In the genomic region with DNA sequence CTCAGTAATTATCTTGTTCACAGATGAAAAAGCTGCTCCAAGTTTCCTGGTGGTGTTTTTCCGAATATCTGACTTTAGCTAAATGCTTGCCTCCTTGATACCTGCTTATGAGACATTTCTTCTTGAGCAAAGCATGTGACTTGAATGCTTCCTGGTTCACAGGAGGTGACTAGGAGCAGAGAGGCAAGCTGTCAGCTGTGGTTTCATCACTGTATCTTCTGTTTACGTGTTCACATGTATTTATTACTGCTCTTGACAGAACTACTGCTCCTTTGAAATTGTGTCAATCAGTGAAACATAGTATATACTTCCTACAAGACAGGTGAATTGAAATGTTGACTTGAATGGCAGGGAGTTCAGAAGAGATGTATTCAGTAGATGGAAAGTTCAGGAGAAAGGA, we compare ENCODE assay signal across 14 cellular contexts. TPM values are rescaled to one million over a fixed set of nuclear protein-coding genes. Genes with fewer than 3 reads are reported as not detected.
A peak's percentile ranks its signal among the peaks of the same experiment; 100 is the strongest.
DNase-seq lines count a peak whose midpoint lies in the region; ATAC-seq and TF ChIP-seq lines count a peak whose summit lies in the region.
"Had no signal": no experiment of that assay in that cellular context is flagged by ENCODE, and none has a peak within 500 bp of the region (broad histone marks: within the 10 kb centered on the region; RNA-seq: fewer than 3 reads in every experiment).

No MANE protein-coding gene starts in this region.

- POLR2A ChIA-PET in activated naive CD8-positive, alpha-beta T cell treated with anti-CD3 and anti-CD28 coated beads, Interleukin-2, amount 10 ng/mL, durations not matched to agents 7 days and 5 days (lab: Charles Lee): interaction anchor here (0.6 to 2.6 kb wide), 3 partner anchors 9 to 127 kb away, joined by 3 to 15 read pairs (median 3); partner anchors contain the start of genes SPPL2A and TRPM7

- TF ChIP-seq POLR2A in uterus (IDR thresholded peaks at IDR 0.05): no peak
- TF ChIP-seq POLR2A in upper lobe of left lung (IDR thresholded peaks at IDR 0.05): no peak

- H3K4me3 ChIP-seq in RWPE2 (ENCODE audit: severe bottlenecking) (no peak overlapping the region), upper lobe of right lung (no peak overlapping the region), uterus (no peak overlapping the region), upper lobe of left lung (no peak overlapping the region)
- H3K4me3 ChIP-seq: BLaER1 had no signal

- H3K36me3 Mint-ChIP-seq in activated naive CD8-positive, alpha-beta T cell treated with anti-CD3 and anti-CD28 coated beads, Interleukin-2, amount 10 ng/mL, durations not matched to agents 7 days and 5 days: no peaks in the 10 kb centered on the region
- H3K36me3 Mint-ChIP-seq in activated naive CD8-positive, alpha-beta T cell treated with anti-CD3 and anti-CD28 coated beads for 36 hours: no peaks in the 10 kb centered on the region
- no peaks in the 10 kb centered on the region for H3K36me3 Mint-ChIP-seq in immature natural killer cell

- H3K9me3 ChIP-seq in RWPE2 (ENCODE audit: severe bottlenecking): no peaks in the 10 kb centered on the region
- H3K9me3 ChIP-seq in upper lobe of right lung: no peaks in the 10 kb centered on the region
- H3K9me3 ChIP-seq in uterus: no peaks in the 10 kb centered on the region
- H3K9me3 ChIP-seq in upper lobe of left lung: no peaks in the 10 kb centered on the region
- H3K9me3 ChIP-seq: BLaER1 had no signal

- no peak for TF ChIP-seq CTCF in RWPE2 (IDR thresholded peaks at IDR 0.05; ENCODE audit: poor library complexity, severe bottlenecking)
- TF ChIP-seq CTCF in upper lobe of right lung (IDR thresholded peaks at IDR 0.05): no peak
- TF ChIP-seq CTCF in uterus (IDR thresholded peaks at IDR 0.05): no peak
- no peak for TF ChIP-seq CTCF in upper lobe of left lung (IDR thresholded peaks at IDR 0.05)

- no peaks in the 10 kb centered on the region for H3K4me1 ChIP-seq in RWPE2 (ENCODE audit: insufficient read depth, poor library complexity, severe bottlenecking)
- H3K4me1 ChIP-seq in upper lobe of right lung: no peaks in the 10 kb centered on the region
- no peaks in the 10 kb centered on the region for H3K4me1 ChIP-seq in uterus
- H3K4me1 ChIP-seq in upper lobe of left lung: no peaks in the 10 kb centered on the region
- H3K4me1 ChIP-seq: BLaER1 had no signal

- H3K36me3 ChIP-seq in RWPE2 (ENCODE audit: low read depth) (no peaks in the 10 kb centered on the region), upper lobe of right lung (no peaks in the 10 kb centered on the region), uterus (no peaks in the 10 kb centered on the region), upper lobe of left lung (no peaks in the 10 kb centered on the region)
- H3K36me3 ChIP-seq: BLaER1 had no signal

- 56 to 57% methylated on average over 2 of the region's 2 CpGs for WGBS in upper lobe of left lung, 2 donors

- H3K27ac ChIP-seq in RWPE2 (ENCODE audit: poor library complexity, severe bottlenecking) (no peak overlapping the region), upper lobe of right lung (no peak overlapping the region), uterus (no peak overlapping the region), upper lobe of left lung (no peak overlapping the region)
- H3K27ac ChIP-seq: BLaER1 had no signal

- H3K4me3 Mint-ChIP-seq in activated naive CD8-positive, alpha-beta T cell treated with anti-CD3 and anti-CD28 coated beads, Interleukin-2, amount 10 ng/mL, durations not matched to agents 7 days and 5 days: no peak overlapping the region
- no peak overlapping the region for H3K4me3 Mint-ChIP-seq in activated naive CD8-positive, alpha-beta T cell treated with anti-CD3 and anti-CD28 coated beads for 36 hours
- peak overlapping the region in 1 of 5 donors; percentile 34 for H3K4me3 Mint-ChIP-seq in immature natural killer cell
- H3K4me3 Mint-ChIP-seq: stimulated activated naive CD8-positive, alpha-beta T cell treated with anti-CD3 and anti-CD28 coated beads, Interleukin-15, Interleukin-2, amounts not matched to agents 100 ng/mL and 50 ng/mL, for 24 hours had no signal

- peaks cover 9% of the 10 kb centered on the region for H3K4me1 Mint-ChIP-seq in activated naive CD8-positive, alpha-beta T cell treated with anti-CD3 and anti-CD28 coated beads, Interleukin-2, amount 10 ng/mL, durations not matched to agents 7 days and 5 days
- H3K4me1 Mint-ChIP-seq in activated naive CD8-positive, alpha-beta T cell treated with anti-CD3 and anti-CD28 coated beads for 36 hours: peaks cover 6% of the 10 kb centered on the region
- H3K4me1 Mint-ChIP-seq in immature natural killer cell: peaks cover 8 to 12% of the 10 kb centered on the region in 2 donors

- peak; percentile 72 for ATAC-seq in activated naive CD8-positive, alpha-beta T cell treated with anti-CD3 and anti-CD28 coated beads, Interleukin-2, amount 10 ng/mL, durations not matched to agents 7 days and 5 days (ENCODE audit: low read depth)
- ATAC-seq in RWPE2 (ENCODE audit: low read depth) (0 out of 3 replicates have a peak, but pooled peaks have one; percentile 21), upper lobe of right lung (peak; percentile 28), upper lobe of left lung (ENCODE audit: low FRiP score in 2 of 2) (no peak), GM18867 (IDR thresholded peaks at IDR 0.05; ENCODE audit: unreplicated experiment) (no peak)

- intact Hi-C loops in upper lobe of right lung (cut with DNase I) (no loop called here), uterus (cut with DNase I; ENCODE audit: low total_unique reads) (no loop called here)

- no peak for DNase-seq in activated naive CD8-positive, alpha-beta T cell treated with anti-CD3 and anti-CD28 coated beads, Interleukin-2, amount 10 ng/mL, durations not matched to agents 7 days and 5 days
- no peak for DNase-seq in activated naive CD8-positive, alpha-beta T cell treated with anti-CD3 and anti-CD28 coated beads for 36 hours
- no peak for DNase-seq in RWPE2 (ENCODE audit: low spot score)
- peak; percentile 21 to 42 (median 41) for DNase-seq in immature natural killer cell
- no peak for DNase-seq in upper lobe of right lung
- no peak for DNase-seq in uterus
- no peak for DNase-seq in upper lobe of left lung
- DNase-seq: head of caudate nucleus; NCI-H1105 treated with DMSO at 0.1 percent for 48 hours; NCI-H748 treated with DMSO at 0.1 percent for 48 hours; stimulated activated CD4-positive, alpha-beta T cell treated with anti-CD3 and anti-CD28 coated beads, Interleukin-2, amount 100 ng/mL, for 48 hours had no signal

- H3K27me3 Mint-ChIP-seq in activated naive CD8-positive, alpha-beta T cell treated with anti-CD3 and anti-CD28 coated beads, Interleukin-2, amount 10 ng/mL, durations not matched to agents 7 days and 5 days: no peaks in the 10 kb centered on the region
- no peaks in the 10 kb centered on the region for H3K27me3 Mint-ChIP-seq in activated naive CD8-positive, alpha-beta T cell treated with anti-CD3 and anti-CD28 coated beads for 36 hours
- no peaks in the 10 kb centered on the region for H3K27me3 Mint-ChIP-seq in immature natural killer cell (ENCODE audit: low read depth in 3 of 3)
- H3K27me3 Mint-ChIP-seq: stimulated activated naive CD8-positive, alpha-beta T cell treated with anti-CD3 and anti-CD28 coated beads, Interleukin-15, Interleukin-2, amounts not matched to agents 100 ng/mL and 50 ng/mL, for 24 hours had no signal

- H3K27ac Mint-ChIP-seq in activated naive CD8-positive, alpha-beta T cell treated with anti-CD3 and anti-CD28 coated beads, Interleukin-2, amount 10 ng/mL, durations not matched to agents 7 days and 5 days: peak overlapping the region; percentile 62
- no peak overlapping the region for H3K27ac Mint-ChIP-seq in activated naive CD8-positive, alpha-beta T cell treated with anti-CD3 and anti-CD28 coated beads for 36 hours
- peak overlapping the region; percentile 63 to 91 (median 80) for H3K27ac Mint-ChIP-seq in immature natural killer cell
- H3K27ac Mint-ChIP-seq: stimulated activated naive CD8-positive, alpha-beta T cell treated with anti-CD3 and anti-CD28 coated beads, Interleukin-15, Interleukin-2, amounts not matched to agents 100 ng/mL and 50 ng/mL, for 24 hours had no signal

- H3K27me3 ChIP-seq in RWPE2 (ENCODE audit: insufficient read depth, poor library complexity, severe bottlenecking) (no peaks in the 10 kb centered on the region), upper lobe of right lung (no peaks in the 10 kb centered on the region), uterus (no peaks in the 10 kb centered on the region), upper lobe of left lung (no peaks in the 10 kb centered on the region)
- H3K27me3 ChIP-seq: BLaER1 had no signal

- H3K9me3 Mint-ChIP-seq in activated naive CD8-positive, alpha-beta T cell treated with anti-CD3 and anti-CD28 coated beads, Interleukin-2, amount 10 ng/mL, durations not matched to agents 7 days and 5 days: no peaks in the 10 kb centered on the region
- no peaks in the 10 kb centered on the region for H3K9me3 Mint-ChIP-seq in activated naive CD8-positive, alpha-beta T cell treated with anti-CD3 and anti-CD28 coated beads for 36 hours
- no peaks in the 10 kb centered on the region for H3K9me3 Mint-ChIP-seq in immature natural killer cell
- H3K9me3 Mint-ChIP-seq: stimulated activated naive CD8-positive, alpha-beta T cell treated with anti-CD3 and anti-CD28 coated beads, Interleukin-15, Interleukin-2, amounts not matched to agents 100 ng/mL and 50 ng/mL, for 24 hours had no signal

- no peak for TF ChIP-seq EP300 in upper lobe of left lung (IDR thresholded peaks at IDR 0.05)

RNA-seq across cellular contexts. Expression of gene SPPL2A, which starts 8.9 kb away (rescaled TPM):
- 10 to 100 TPM; 72.3 to 74.1 TPM for total RNA-seq in activated naive CD8-positive, alpha-beta T cell treated with anti-CD3 and anti-CD28 coated beads, Interleukin-2, amount 10 ng/mL, durations not matched to agents 7 days and 5 days
- total RNA-seq in activated naive CD8-positive, alpha-beta T cell treated with anti-CD3 and anti-CD28 coated beads for 36 hours: 10 to 100 TPM; 70.8 to 73.7 TPM
- 100 to 1,000 TPM; 127 to 219 (median 148) TPM for polyA plus RNA-seq in immature natural killer cell
- total RNA-seq in upper lobe of right lung (112 TPM), uterus (100 to 1,000 TPM in 2 of 4 donors, 10 to 100 TPM in 2; 52.6 to 193 (median 101) TPM), upper lobe of left lung (100 to 1,000 TPM in 4 of 6 donors, 10 to 100 TPM in 2; 65.0 to 128 (median 111) TPM)

Comparison
In these comparisons a context has a peak if more than half of its experiments do, and no peak if none do; other contexts are left out.
1. ATAC-seq: peak in activated naive CD8-positive, alpha-beta T cell treated with anti-CD3 and anti-CD28 coated beads, Interleukin-2, amount 10 ng/mL, durations not matched to agents 7 days and 5 days (single experiment), RWPE2 (single experiment) and upper lobe of right lung (single experiment); none in upper lobe of left lung (0 of 2) and GM18867 (single experiment).
2. DNase-seq: peak in immature natural killer cell (3 of 3); none in activated naive CD8-positive, alpha-beta T cell treated with anti-CD3 and anti-CD28 coated beads, Interleukin-2, amount 10 ng/mL, durations not matched to agents 7 days and 5 days (single experiment), activated naive CD8-positive, alpha-beta T cell treated with anti-CD3 and anti-CD28 coated beads for 36 hours (single experiment), RWPE2 (single experiment), upper lobe of right lung (single experiment), uterus (0 of 2) and upper lobe of left lung (0 of 2).